ENCODE assay signal across 9 cellular contexts in genomic region chrX:64204252-64204651, GRCh38. TPM values are rescaled to one million over a fixed set of nuclear protein-coding genes. Genes with fewer than 3 reads are reported as not detected.
DNase-seq lines count a peak whose midpoint lies in the region; ATAC-seq and TF ChIP-seq lines count a peak whose summit lies in the region.
"Had no signal": no experiment of that assay in that cellular context is flagged by ENCODE, and none has a peak within 500 bp of the region (broad histone marks: within the 10 kb centered on the region; RNA-seq: fewer than 3 reads in every experiment).

No MANE protein-coding gene starts in this region.

- H2AFZ ChIP-seq in PC-9 (peak overlapping the region; percentile 88), neuron (ENCODE audit: low read depth, low read length) (peak overlapping the region; percentile 6)

- H4K20me1 ChIP-seq in PC-9 (ENCODE audit: insufficient read depth): no peaks in the 10 kb centered on the region

- peaks cover 5% of the 10 kb centered on the region for H3K36me3 Mint-ChIP-seq in CD4-positive, alpha-beta T cell (ENCODE audit: low read depth)

- ATAC-seq in CD4-positive, alpha-beta T cell (ENCODE audit: poor library complexity): no peak
- ATAC-seq in esophagus mucosa: no peak
- ATAC-seq in GM18858 (IDR thresholded peaks at IDR 0.05; ENCODE audit: unreplicated experiment): no peak

- peaks cover 11% of the 10 kb centered on the region; the same call in 1 of the 2 replicates for H3K79me2 ChIP-seq in PC-9 (ENCODE audit: low read depth)

- H3F3A ChIP-seq in PC-9 (ENCODE audit: insufficient read depth, low read depth): peaks cover 11% of the 10 kb centered on the region; the same call in 1 of the 2 replicates

- no peak for TF ChIP-seq POLR2A in esophagus squamous epithelium (IDR thresholded peaks at IDR 0.05)

- H3K4me3 ChIP-seq in PC-9 (peak overlapping the region; percentile 81), esophagus squamous epithelium (peak overlapping the region; percentile 53 to 72 (median 68)), neuron (ENCODE audit: low read length) (peak overlapping the region; percentile 77)

- intact Hi-C loops in CD4-positive, alpha-beta T cell (cut with DNase I, micrococcal nuclease): loop anchor here (10.0 kb wide), 3 partner anchors 649 to 1331 kb away; partner anchors contain the start of genes ZC4H2 (in 2 of the 2) and LAS1L (in 1 of the 2)
- intact Hi-C loops in PC-9 (cut with micrococcal nuclease; ENCODE audit: unreplicated experiment) (loop anchor here (10.0 kb wide), 1 partner anchor 1331 kb away; the partner anchor contains the start of gene LAS1L), esophagus squamous epithelium (cut with DNase I) (no loop called here)

- no peaks in the 10 kb centered on the region for H3K9me2 ChIP-seq in PC-9 (ENCODE audit: insufficient read depth)

- 0 to 50% methylated on average over 2 to 3 of the region's 23 CpGs for WGBS in esophagus squamous epithelium, 2 donors

- H3K9me3 Mint-ChIP-seq in CD4-positive, alpha-beta T cell: no peaks in the 10 kb centered on the region

- H3K27ac Mint-ChIP-seq in CD4-positive, alpha-beta T cell: no peak overlapping the region

- CTCF ChIA-PET in CD4-positive, alpha-beta T cell (lab: Charles Lee): no interaction called here
- CTCF ChIA-PET in PC-9 (lab: Charles Lee): no interaction called here

- H3K36me3 ChIP-seq in PC-9 (ENCODE audit: low read depth) (no peaks in the 10 kb centered on the region), esophagus squamous epithelium (no peaks in the 10 kb centered on the region), neuron (ENCODE audit: insufficient read depth, low read length) (no peaks in the 10 kb centered on the region)
- H3K36me3 ChIP-seq: neutrophil had no signal

- H3K27me3 ChIP-seq in CD4-positive, alpha-beta T cell (ENCODE audit: control insufficient read depth, insufficient read depth, low read length): no peaks in the 10 kb centered on the region
- H3K27me3 ChIP-seq in PC-9 (ENCODE audit: insufficient read depth, low read depth) (no peaks in the 10 kb centered on the region), esophagus squamous epithelium (no peaks in the 10 kb centered on the region), neuron (ENCODE audit: insufficient read depth, low read length) (no peaks in the 10 kb centered on the region)

- DNase-seq in CD4-positive, alpha-beta T cell: no peak
- DNase-seq in PC-9: no peak
- DNase-seq in esophagus squamous epithelium (lab: John Stamatoyannopoulos, UW): no peak
- no peak for DNase-seq in HuH-7.5 (ENCODE audit: low spot score)
- no peak for DNase-seq in NK-92 treated with Interleukin-12 subunit alpha and Interleukin-12 subunit beta, amount 100 ng/mL, for 24 hours (lab: John Stamatoyannopoulos, UW)

- no peaks in the 10 kb centered on the region for H3K9me3 ChIP-seq in CD4-positive, alpha-beta T cell (ENCODE audit: control insufficient read depth, low read length)
- H3K9me3 ChIP-seq in PC-9 (ENCODE audit: insufficient read depth, low read depth) (no peaks in the 10 kb centered on the region), esophagus squamous epithelium (no peaks in the 10 kb centered on the region), neuron (ENCODE audit: low read length) (no peaks in the 10 kb centered on the region)
- H3K9me3 ChIP-seq: neutrophil had no signal

- no peak overlapping the region for H3K27ac ChIP-seq in CD4-positive, alpha-beta T cell (ENCODE audit: low read depth, low read length)
- H3K27ac ChIP-seq in PC-9 (no peak overlapping the region), esophagus squamous epithelium (peak overlapping the region; percentile 87 to 95 (median 90))
- H3K27ac ChIP-seq: neutrophil had no signal

- peak overlapping the region; percentile 95 for H3K4me2 ChIP-seq in PC-9

- H3K27me3 Mint-ChIP-seq in CD4-positive, alpha-beta T cell: no peaks in the 10 kb centered on the region

- BruUV-seq in PC-9 (replicated peaks; lab: Mats Ljungman, UMichigan): TSS peak; percentile 39

- peak overlapping the region; percentile 68 for H3K4me3 Mint-ChIP-seq in CD4-positive, alpha-beta T cell

- POLR2A ChIA-PET in CD4-positive, alpha-beta T cell (lab: Charles Lee): interaction anchor here (3.0 kb wide), 1 partner anchor 449 kb away, joined by 14 read pairs; a partner anchor contains a TSS
- POLR2A ChIA-PET in PC-9 (lab: Charles Lee; ENCODE audit: unreplicated experiment): no interaction called here

- TF ChIP-seq CTCF in CD4-positive, alpha-beta T cell (IDR thresholded peaks at IDR 0.05): no peak
- no peak for TF ChIP-seq CTCF in PC-9 (conservative IDR thresholded peaks at IDR 0.05)
- TF ChIP-seq CTCF in esophagus squamous epithelium (IDR thresholded peaks at IDR 0.05): no peak

- H3K4me1 Mint-ChIP-seq in CD4-positive, alpha-beta T cell (ENCODE audit: low read depth): peaks cover 27% of the 10 kb centered on the region

- peaks cover 11% of the 10 kb centered on the region for H3K4me1 ChIP-seq in PC-9 (replicated peaks; ENCODE audit: insufficient read depth)
- H3K4me1 ChIP-seq in esophagus squamous epithelium: peaks cover 5 to 36% (median 7%) of the 10 kb centered on the region in 3 donors
- H3K4me1 ChIP-seq in neuron (ENCODE audit: insufficient read depth, low read length): peaks cover 6% of the 10 kb centered on the region

RNA-seq across cellular contexts. Expression of gene AMER1, which starts 1.3 kb away (rescaled TPM):
- 1 to 10 TPM; 2.9 to 3.0 TPM for total RNA-seq in CD4-positive, alpha-beta T cell
- total RNA-seq in PC-9 (2021): 5.8 and 6.5 TPM in 2 replicates
- 10 to 100 TPM in 1 of 4 donors, 1 to 10 TPM in 3; 4.0 to 11.1 (median 5.1) TPM for total RNA-seq in esophagus squamous epithelium
- 3.6 TPM for total RNA-seq in esophagus mucosa

RNA-seq across cellular contexts. Expression of gene ASB12, which starts 26.2 kb away (rescaled TPM):
- total RNA-seq in CD4-positive, alpha-beta T cell: not detected
- total RNA-seq in PC-9 (2021): not detected in 2 replicates
- under 1 TPM in 1 of 4 donors, not detected in 3; 0.21 TPM for total RNA-seq in esophagus squamous epithelium
- not detected for total RNA-seq in esophagus mucosa

Comparison
In these comparisons a context has a peak if more than half of its experiments do, and no peak if none do; other contexts are left out.
1. H3K27ac ChIP-seq: peak in esophagus squamous epithelium (4 of 4); none in CD4-positive, alpha-beta T cell (single experiment) and PC-9 (single experiment).
2. Peak in every context shown above with its lines, with median percentiles within 50 percentile points of each other: H3K4me3 ChIP-seq.